Comparison of ENCODE assay signal across 12 cellular contexts in genomic region chr19:4088065-4088679, GRCh38. TPM values are rescaled to one million over a fixed set of nuclear protein-coding genes. Genes with fewer than 3 reads are reported as not detected.
DNase-seq lines count a peak whose midpoint lies in the region; ATAC-seq lines count a peak whose summit lies in the region.
"Had no signal": no experiment of that assay in that cellular context is flagged by ENCODE, and none has a peak within 500 bp of the region (broad histone marks: within the 10 kb centered on the region; RNA-seq: fewer than 3 reads in every experiment).

No MANE protein-coding gene starts in this region.

- no peak for DNase-seq in activated naive CD4-positive, alpha-beta T cell treated with anti-CD3 and anti-CD28 coated beads for 36 hours
- no peak for DNase-seq in T-helper 17 cell
- DNase-seq in immature natural killer cell = no peak
- DNase-seq in superior temporal gyrus (ENCODE audit: extremely low spot score) = no peak
- DNase-seq in epidermal melanocyte (ENCODE audit: insufficient read length, low spot score) = no peak
- no peak for DNase-seq in DMS53 treated with DMSO at 0.1 percent for 48 hours (lab: John Stamatoyannopoulos, UW; ENCODE audit: unreplicated experiment)
- DNase-seq: activated T-cell treated with anti-CD3 and anti-CD28 coated beads for 4 hours, NCI-H446 had no signal

- H3K27ac Mint-ChIP-seq in activated naive CD4-positive, alpha-beta T cell treated with anti-CD3 and anti-CD28 coated beads, Interleukin-2, amount 50 U/mL, for 24 hours = no peak overlapping the region
- no peak overlapping the region for H3K27ac Mint-ChIP-seq in activated naive CD4-positive, alpha-beta T cell treated with anti-CD3 and anti-CD28 coated beads for 36 hours
- H3K27ac Mint-ChIP-seq in T-helper 17 cell (peak overlapping the region; percentile 87), immature natural killer cell (peak overlapping the region; percentile 92 to 98 (median 97))

- H3K4me1 ChIP-seq in urinary bladder (ENCODE audit: insufficient read depth) = peaks cover 2% of the 10 kb centered on the region

- CTCF ChIA-PET in activated naive CD4-positive, alpha-beta T cell treated with anti-CD3 and anti-CD28 coated beads for 36 hours (lab: Charles Lee) = no interaction called here

- ATAC-seq in T-helper 17 cell = no peak
- ATAC-seq: left lobe of liver had no signal

- H3K27ac ChIP-seq in urinary bladder (ENCODE audit: low read depth) = peak overlapping the region; percentile 56
- H3K27ac ChIP-seq: VCaP had no signal

- no peaks in the 10 kb centered on the region for H3K9me3 Mint-ChIP-seq in activated naive CD4-positive, alpha-beta T cell treated with anti-CD3 and anti-CD28 coated beads, Interleukin-2, amount 50 U/mL, for 24 hours
- no peaks in the 10 kb centered on the region for H3K9me3 Mint-ChIP-seq in activated naive CD4-positive, alpha-beta T cell treated with anti-CD3 and anti-CD28 coated beads for 36 hours
- H3K9me3 Mint-ChIP-seq in immature natural killer cell = no peaks in the 10 kb centered on the region

- no peak overlapping the region for H3K4me3 ChIP-seq in urinary bladder (ENCODE audit: low read depth, low read length)

- H3K4me3 Mint-ChIP-seq in activated naive CD4-positive, alpha-beta T cell treated with anti-CD3 and anti-CD28 coated beads, Interleukin-2, amount 50 U/mL, for 24 hours = peak overlapping the region; percentile 60
- H3K4me3 Mint-ChIP-seq in activated naive CD4-positive, alpha-beta T cell treated with anti-CD3 and anti-CD28 coated beads for 36 hours = no peak overlapping the region
- peak overlapping the region; percentile 82 for H3K4me3 Mint-ChIP-seq in T-helper 17 cell
- peak overlapping the region; percentile 77 to 85 (median 79) for H3K4me3 Mint-ChIP-seq in immature natural killer cell

- no peaks in the 10 kb centered on the region for H3K36me3 Mint-ChIP-seq in activated naive CD4-positive, alpha-beta T cell treated with anti-CD3 and anti-CD28 coated beads, Interleukin-2, amount 50 U/mL, for 24 hours
- no peaks in the 10 kb centered on the region for H3K36me3 Mint-ChIP-seq in activated naive CD4-positive, alpha-beta T cell treated with anti-CD3 and anti-CD28 coated beads for 36 hours (ENCODE audit: low read depth)
- H3K36me3 Mint-ChIP-seq in T-helper 17 cell (ENCODE audit: low read depth) (no peaks in the 10 kb centered on the region), immature natural killer cell (no peaks in the 10 kb centered on the region)

- 83% methylated on average over 24 of the region's 24 CpGs for WGBS in urinary bladder

- peaks cover 60% of the 10 kb centered on the region for H3K4me1 Mint-ChIP-seq in activated naive CD4-positive, alpha-beta T cell treated with anti-CD3 and anti-CD28 coated beads, Interleukin-2, amount 50 U/mL, for 24 hours
- peaks cover 54% of the 10 kb centered on the region for H3K4me1 Mint-ChIP-seq in activated naive CD4-positive, alpha-beta T cell treated with anti-CD3 and anti-CD28 coated beads for 36 hours (ENCODE audit: low read depth)
- H3K4me1 Mint-ChIP-seq in T-helper 17 cell = peaks cover 31% of the 10 kb centered on the region
- peaks cover 61 to 62% of the 10 kb centered on the region in 2 donors for H3K4me1 Mint-ChIP-seq in immature natural killer cell

- peaks cover 2% of the 10 kb centered on the region for H3K36me3 ChIP-seq in urinary bladder (ENCODE audit: insufficient read depth)

- intact Hi-C loops in activated naive CD4-positive, alpha-beta T cell treated with anti-CD3 and anti-CD28 coated beads for 36 hours (cut with micrococcal nuclease) = no loop called here

- no peaks in the 10 kb centered on the region for H3K27me3 Mint-ChIP-seq in activated naive CD4-positive, alpha-beta T cell treated with anti-CD3 and anti-CD28 coated beads, Interleukin-2, amount 50 U/mL, for 24 hours
- H3K27me3 Mint-ChIP-seq in activated naive CD4-positive, alpha-beta T cell treated with anti-CD3 and anti-CD28 coated beads for 36 hours (ENCODE audit: low read depth) = no peaks in the 10 kb centered on the region
- no peaks in the 10 kb centered on the region for H3K27me3 Mint-ChIP-seq in T-helper 17 cell
- peaks cover 21 to 24% (median 21%) of the 10 kb centered on the region in 3 donors for H3K27me3 Mint-ChIP-seq in immature natural killer cell (ENCODE audit: low read depth in 3 of 3)

- H3K9me3 ChIP-seq in T-helper 17 cell (ENCODE audit: control insufficient read depth, low read length, poor library complexity, severe bottlenecking) = no peaks in the 10 kb centered on the region

RNA-seq across cellular contexts. Expression of gene ZBTB7A, which starts 21.5 kb away (rescaled TPM):
- total RNA-seq in activated naive CD4-positive, alpha-beta T cell treated with anti-CD3 and anti-CD28 coated beads for 36 hours = 10 to 100 TPM; 11.3 to 11.9 TPM
- total RNA-seq in T-helper 17 cell (10 to 100 TPM; 47.3 to 51.1 TPM), urinary bladder (8.2 TPM)
- polyA plus RNA-seq in immature natural killer cell (10 to 100 TPM; 10.2 to 62.3 (median 29.0) TPM), urinary bladder (35.3 TPM)

RNA-seq across cellular contexts. Expression of gene MAP2K2, which starts 35.8 kb away (rescaled TPM):
- 100 to 1,000 TPM; 101 to 103 TPM for total RNA-seq in activated naive CD4-positive, alpha-beta T cell treated with anti-CD3 and anti-CD28 coated beads for 36 hours
- total RNA-seq in T-helper 17 cell = 10 to 100 TPM; 94.3 to 94.6 TPM
- 10 to 100 TPM; 75.5 to 96.0 (median 86.6) TPM for polyA plus RNA-seq in immature natural killer cell
- 54.7 TPM for total RNA-seq in urinary bladder
- 103 TPM for polyA plus RNA-seq in urinary bladder

Comparison
In these comparisons a context has a peak if more than half of its experiments do, and no peak if none do; other contexts are left out.
1. H3K27ac Mint-ChIP-seq: peak in T-helper 17 cell (single experiment) and immature natural killer cell (6 of 6); none in activated naive CD4-positive, alpha-beta T cell treated with anti-CD3 and anti-CD28 coated beads, Interleukin-2, amount 50 U/mL, for 24 hours (single experiment) and activated naive CD4-positive, alpha-beta T cell treated with anti-CD3 and anti-CD28 coated beads for 36 hours (single experiment).